In the genomic region with DNA sequence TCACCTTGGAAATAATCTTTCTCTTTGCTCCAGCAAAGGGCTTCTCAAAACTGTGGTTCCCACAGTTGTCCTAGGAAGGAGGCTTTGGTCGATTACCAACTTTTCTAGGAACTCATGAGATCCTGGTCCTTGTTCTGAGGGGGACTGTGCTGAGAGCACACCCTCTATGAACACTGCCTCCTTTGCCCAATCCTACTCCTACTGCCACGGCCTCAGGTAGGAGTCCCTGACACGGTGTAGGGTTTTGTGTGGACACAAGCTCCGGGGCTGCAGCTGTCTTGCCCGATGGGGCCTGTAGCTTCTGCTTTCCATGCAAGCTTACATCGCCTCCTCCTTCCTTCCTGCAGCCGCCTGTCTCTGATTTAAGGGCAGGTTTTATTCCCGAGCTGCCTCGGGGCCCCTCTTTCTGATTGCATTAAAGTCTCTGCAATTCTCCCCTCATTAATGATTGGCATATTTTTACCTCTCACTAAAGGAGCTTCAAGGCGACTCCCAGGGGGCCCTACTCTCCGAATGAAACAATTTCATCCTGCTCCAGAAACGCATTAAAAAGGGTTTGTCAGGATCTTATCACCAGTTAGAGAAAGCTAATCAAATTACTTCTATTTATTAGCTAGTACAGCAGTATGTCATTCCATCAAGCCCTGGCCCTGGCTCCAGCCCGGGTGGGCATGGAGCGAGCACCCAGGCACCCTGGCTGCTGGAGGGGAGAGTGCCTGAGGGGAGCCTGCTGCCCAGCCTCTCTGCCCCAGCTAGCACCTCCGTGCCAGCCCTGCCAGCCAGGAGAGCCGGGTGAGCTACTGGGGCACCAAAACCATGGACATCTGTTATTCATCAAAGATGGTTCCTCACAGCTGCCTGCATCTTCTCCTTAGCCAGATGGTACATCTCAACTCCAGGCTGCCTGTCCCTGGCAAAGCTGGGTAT, we compare ENCODE assay signal across 18 cellular contexts. TPM values are rescaled to one million over a fixed set of nuclear protein-coding genes. Genes with fewer than 3 reads are reported as not detected.
DNase-seq lines count a peak whose midpoint lies in the region; ATAC-seq and TF ChIP-seq lines count a peak whose summit lies in the region.
"Had no signal": no experiment of that assay in that cellular context is flagged by ENCODE, and none has a peak within 500 bp of the region (broad histone marks: within the 10 kb centered on the region; RNA-seq: fewer than 3 reads in every experiment).

No MANE protein-coding gene starts in this region.

- peaks cover 0 to 20% of the 10 kb centered on the region in 2 experiments; a peak in 1 of 4 replicates for H3K4me1 ChIP-seq in SK-N-SH (ENCODE audit: control insufficient read depth in 1 of 2, insufficient read depth in 2 of 2, low read depth in 1 of 2, low read length in 1 of 2)
- H3K4me1 ChIP-seq in hepatocyte (ENCODE audit: insufficient read depth), result no peaks in the 10 kb centered on the region
- H3K4me1 ChIP-seq: heart right ventricle, prostate gland had no signal

- H3K4me3 Mint-ChIP-seq in activated CD4-positive, alpha-beta T cell treated with anti-CD3 and anti-CD28 coated beads, Interleukin-2, amount 10 ng/mL, durations not matched to agents 7 days and 5 days, result no peak overlapping the region
- H3K4me3 Mint-ChIP-seq: activated naive CD4-positive, alpha-beta T cell treated with anti-CD3 and anti-CD28 coated beads, Interleukin-2, amount 50 U/mL, for 24 hours; B cell had no signal

- peaks cover 8% of the 10 kb centered on the region for H3K27me3 Mint-ChIP-seq in activated CD4-positive, alpha-beta T cell treated with anti-CD3 and anti-CD28 coated beads, Interleukin-2, amount 10 ng/mL, durations not matched to agents 7 days and 5 days

- ATAC-seq in GM21528 (IDR thresholded peaks at IDR 0.05; ENCODE audit: low FRiP score, unreplicated experiment) (no peak), GM21390 (IDR thresholded peaks at IDR 0.05; ENCODE audit: unreplicated experiment) (no peak)
- ATAC-seq: heart right ventricle, K562, Right ventricle myocardium inferior had no signal

- H3K4me2 ChIP-seq in SK-N-SH (peak overlapping the region; percentile 55; the same call in 1 of the 2 replicates), hepatocyte (peak overlapping the region; percentile 20)

- CTCF ChIA-PET in SK-N-SH (lab: Yijun Ruan, JAX), result interaction anchor here (0.7 to 5.5 kb wide), 10 partner anchors 11 to 305 kb away, joined by 3 to 57 read pairs (median 4); no protein-coding TSS in a partner anchor
- CTCF ChIA-PET in activated CD4-positive, alpha-beta T cell treated with anti-CD3 and anti-CD28 coated beads, Interleukin-2, amount 10 ng/mL, durations not matched to agents 7 days and 5 days (lab: Charles Lee), result interaction anchor here (0.5 kb wide), 1 partner anchor 93 kb away, joined by 4 read pairs; no protein-coding TSS in a partner anchor

- H3K4me1 Mint-ChIP-seq in activated CD4-positive, alpha-beta T cell treated with anti-CD3 and anti-CD28 coated beads, Interleukin-2, amount 10 ng/mL, durations not matched to agents 7 days and 5 days, result no peaks in the 10 kb centered on the region
- H3K4me1 Mint-ChIP-seq: activated naive CD4-positive, alpha-beta T cell treated with anti-CD3 and anti-CD28 coated beads, Interleukin-2, amount 50 U/mL, for 24 hours; B cell had no signal

- H3K9me2 ChIP-seq in SK-N-SH (no peaks in the 10 kb centered on the region), hepatocyte (replicated peaks; ENCODE audit: insufficient read depth) (no peaks in the 10 kb centered on the region)

- no peaks in the 10 kb centered on the region for H3F3A ChIP-seq in SK-N-SH (replicated peaks; ENCODE audit: insufficient read depth)

- no peak overlapping the region for H3K27ac Mint-ChIP-seq in activated CD4-positive, alpha-beta T cell treated with anti-CD3 and anti-CD28 coated beads, Interleukin-2, amount 10 ng/mL, durations not matched to agents 7 days and 5 days
- H3K27ac Mint-ChIP-seq: activated naive CD4-positive, alpha-beta T cell treated with anti-CD3 and anti-CD28 coated beads, Interleukin-2, amount 50 U/mL, for 24 hours; B cell had no signal

- H3K36me3 Mint-ChIP-seq in activated CD4-positive, alpha-beta T cell treated with anti-CD3 and anti-CD28 coated beads, Interleukin-2, amount 10 ng/mL, durations not matched to agents 7 days and 5 days (ENCODE audit: low read depth), result no peaks in the 10 kb centered on the region
- H3K36me3 Mint-ChIP-seq: activated naive CD4-positive, alpha-beta T cell treated with anti-CD3 and anti-CD28 coated beads, Interleukin-2, amount 50 U/mL, for 24 hours had no signal

- H3K36me3 ChIP-seq in SK-N-SH (replicated peaks in 1 of 2; ENCODE audit: control insufficient read depth in 1 of 2, insufficient read depth in 2 of 2, low read length in 1 of 2), result no peaks in the 10 kb centered on the region
- H3K36me3 ChIP-seq in hepatocyte (replicated peaks; ENCODE audit: insufficient read depth, low read depth), result no peaks in the 10 kb centered on the region
- H3K36me3 ChIP-seq: heart right ventricle, prostate gland had no signal

- no peaks in the 10 kb centered on the region for H3K9me3 Mint-ChIP-seq in activated CD4-positive, alpha-beta T cell treated with anti-CD3 and anti-CD28 coated beads, Interleukin-2, amount 10 ng/mL, durations not matched to agents 7 days and 5 days
- H3K9me3 Mint-ChIP-seq: activated naive CD4-positive, alpha-beta T cell treated with anti-CD3 and anti-CD28 coated beads, Interleukin-2, amount 50 U/mL, for 24 hours had no signal

- TF ChIP-seq RAD21 in SK-N-SH (IDR thresholded peaks at IDR 0.05; ENCODE audit: low read length), result no peak

- H2AFZ ChIP-seq in SK-N-SH (ENCODE audit: low read depth) (peak overlapping the region; percentile 51; the same call in 1 of the 2 replicates), hepatocyte (no peak overlapping the region)

- POLR2A ChIA-PET in SK-N-SH (lab: Yijun Ruan, JAX), result no interaction called here
- POLR2A ChIA-PET in activated CD4-positive, alpha-beta T cell treated with anti-CD3 and anti-CD28 coated beads, Interleukin-2, amount 10 ng/mL, durations not matched to agents 7 days and 5 days (lab: Charles Lee), result interaction anchor here (0.6 kb wide), 1 partner anchor 47 kb away, joined by 3 read pairs; no protein-coding TSS in a partner anchor

- peak overlapping the region in 1 of 2 experiments; percentile 50; a peak in 1 of 4 replicates for H3K27ac ChIP-seq in SK-N-SH (ENCODE audit: low read depth in 2 of 2, low read length in 1 of 2)
- H3K27ac ChIP-seq in hepatocyte, result no peak overlapping the region
- H3K27ac ChIP-seq: heart right ventricle, prostate gland had no signal

- TF ChIP-seq EP300 in SK-N-SH (IDR thresholded peaks at IDR 0.05; ENCODE audit: borderline replicate concordance in 1 of 2, low read depth in 1 of 2, low read length in 1 of 2), result peak in 1 of 2 experiments; percentile 80; a peak in 2 of 4 replicates

- H4K20me1 ChIP-seq in SK-N-SH (ENCODE audit: insufficient read depth) (no peaks in the 10 kb centered on the region), hepatocyte (ENCODE audit: insufficient read depth, poor library complexity, severe bottlenecking) (no peaks in the 10 kb centered on the region)

- 16% methylated on average over 15 of the region's 16 CpGs for WGBS in SK-N-SH (ENCODE audit: low lambda C conversion rate)
- 73% methylated on average over 16 of the region's 16 CpGs for WGBS in hepatocyte (ENCODE audit: low lambda C conversion rate, missing lambda C conversion rate)

- no peaks in the 10 kb centered on the region for H3K79me2 ChIP-seq in SK-N-SH (ENCODE audit: insufficient read depth)
- H3K79me2 ChIP-seq in hepatocyte, result no peaks in the 10 kb centered on the region

- TF ChIP-seq CTCF in HFF-Myc (IDR thresholded peaks at IDR 0.05; ENCODE audit: low read depth, low read length, missing control alignments) (no peak), SK-N-SH (IDR thresholded peaks at IDR 0.05) (no peak), hepatocyte (IDR thresholded peaks at IDR 0.05; ENCODE audit: poor library complexity) (no peak)

- H3K4me3 ChIP-seq in HFF-Myc (replicated peaks; ENCODE audit: low read depth, low read length) (peak overlapping the region; percentile 19), SK-N-SH (ENCODE audit: low read depth in 2 of 2, low read length in 1 of 2) (peak overlapping the region; percentile 34 to 38), hepatocyte (no peak overlapping the region)
- H3K4me3 ChIP-seq: K562, prostate gland had no signal

- H3K9me3 ChIP-seq in SK-N-SH (no peaks in the 10 kb centered on the region), hepatocyte (ENCODE audit: low read depth) (no peaks in the 10 kb centered on the region)
- H3K9me3 ChIP-seq: heart right ventricle, prostate gland had no signal

- no peaks in the 10 kb centered on the region; the same call in 1 of the 2 replicates for H3K27me3 ChIP-seq in SK-N-SH (ENCODE audit: insufficient read depth)
- H3K27me3 ChIP-seq in hepatocyte, result no peaks in the 10 kb centered on the region

- H3K9ac ChIP-seq in SK-N-SH, result no peak overlapping the region

- DNase-seq in AG20443 (ENCODE audit: low spot score) (peak; percentile 18), HFF-Myc (ENCODE audit: extremely low read depth, low read depth) (no peak), SK-N-SH (peak; percentile 85), hepatocyte (ENCODE audit: low spot score) (no peak), NCI-H146 (lab: John Stamatoyannopoulos, UW) (no peak)
- DNase-seq in activated CD4-positive, alpha-beta T cell treated with anti-CD3 and anti-CD28 coated beads, Interleukin-2, amount 10 ng/mL, durations not matched to agents 7 days and 5 days, result no peak
- DNase-seq: DND-41, heart right ventricle, NCI-H1417, NCI-H510A treated with DMSO at 0.1 percent for 48 hours had no signal

TF ChIP-seq in SK-N-SH, 30 proteins besides CTCF, POLR2A, EP300 and RAD21 (continues in another document):
- TF ChIP-seq ELF1 (IDR thresholded peaks at IDR 0.05) (no peak), TAF1 (IDR thresholded peaks at IDR 0.05; ENCODE audit: borderline replicate concordance, low read depth, low read length) (no peak), SMC3 (IDR thresholded peaks at IDR 0.05; ENCODE audit: low read depth, low read length) (no peak)

RNA-seq across cellular contexts. Expression of a gene that starts 38.1 kb away (rescaled TPM):
- 0.05 and 0.06 TPM in 2 replicates for polyA plus RNA-seq in SK-N-SH (2012; rRNA removed)
- 0.04 TPM in 1 of 2 replicates, not detected in the other for polyA plus RNA-seq in SK-N-SH (2012; cell fraction: cytosol; rRNA removed)
- 0.11 and 0.14 TPM in 2 replicates for polyA plus RNA-seq in SK-N-SH (2012; cell fraction: nucleus; rRNA removed)
- total RNA-seq in hepatocyte, result 0.13 TPM in 1 of 2 replicates, not detected in the other
- polyA plus RNA-seq in hepatocyte, result not detected in 2 replicates
- total RNA-seq in activated CD4-positive, alpha-beta T cell treated with anti-CD3 and anti-CD28 coated beads, Interleukin-2, amount 10 ng/mL, durations not matched to agents 7 days and 5 days, result under 1 TPM in 1 of 2 experiments, not detected in 1; 0.22 TPM
- total RNA-seq: activated CD8-positive, alpha-beta memory T cell treated with anti-CD3 and anti-CD28 coated beads for 36 hours; B cell had no signal

Comparison
In these comparisons a context has a peak if more than half of its experiments do, and no peak if none do; other contexts are left out.
1. DNase-seq: peak in AG20443 (single experiment) and SK-N-SH (single experiment); none in HFF-Myc (single experiment), hepatocyte (single experiment), activated CD4-positive, alpha-beta T cell treated with anti-CD3 and anti-CD28 coated beads, Interleukin-2, amount 10 ng/mL, durations not matched to agents 7 days and 5 days (single experiment) and NCI-H146 (single experiment).